In genomic region chr3:123876858-123877257, GRCh38 we compare ENCODE assay signal across 1 cellular context.
TF ChIP-seq lines count a peak whose summit lies in the region.

No MANE protein-coding gene starts in this region.

TF ChIP-seq in GM12878, 131 proteins besides CTCF, POLR2A, EP300 and RAD21 (continued from another document):
- no peak for TF ChIP-seq E4F1 (IDR thresholded peaks at IDR 0.05; ENCODE audit: borderline replicate concordance, partially characterized antibody)
